ENCODE assay signal across 8 cellular contexts in genomic region chr4:33835764-33836163, GRCh38.
DNase-seq lines count a peak whose midpoint lies in the region; TF ChIP-seq lines count a peak whose summit lies in the region.
"Not testable (repeated sequence)": the region's sequence is repeated elsewhere in the genome, so short reads cannot be mapped to it uniquely, and the experiment has no call there.

No MANE protein-coding gene starts in this region.

- not testable (repeated sequence) for H2AFZ ChIP-seq in fibroblast of lung (ENCODE audit: low read length)
- H2AFZ ChIP-seq in smooth muscle cell (ENCODE audit: low read depth) = peak overlapping the region; percentile 50

- not testable (repeated sequence) for H3K36me3 Mint-ChIP-seq in HFFc6 (ENCODE audit: low read depth)

- peaks cover 13% of the 10 kb centered on the region for H3F3A ChIP-seq in smooth muscle cell (ENCODE audit: low read depth)

- not testable (repeated sequence) for H3K27me3 Mint-ChIP-seq in HFFc6 (ENCODE audit: insufficient read depth)

- H3K9ac ChIP-seq in fibroblast of lung (ENCODE audit: insufficient read depth, low read length); smooth muscle cell (ENCODE audit: low read depth): not testable (repeated sequence)

- 22% methylated on average over 3 of the region's 3 CpGs for WGBS in smooth muscle cell (ENCODE audit: low lambda C conversion rate)

- peaks cover 73% of the 10 kb centered on the region for H3K4me1 Mint-ChIP-seq in HFFc6 (ENCODE audit: low read depth)

- not testable (repeated sequence) for H3K36me3 ChIP-seq in fibroblast of lung (ENCODE audit: control insufficient read depth, insufficient read depth, low read length); smooth muscle cell (ENCODE audit: low read depth)

- H3K9me3 Mint-ChIP-seq in HFFc6 = not testable (repeated sequence)

- peak overlapping the region; percentile 49 for H3K27ac Mint-ChIP-seq in HFFc6

- H4K20me1 ChIP-seq in fibroblast of lung (ENCODE audit: control insufficient read depth, extremely low read depth, insufficient read depth, low read length); smooth muscle cell (ENCODE audit: low read depth): not testable (repeated sequence)

- DNase-seq in A172 (ENCODE audit: low spot score) (peak; percentile 52), Daoy (ENCODE audit: low read depth) (peak; percentile 13), HFFc6 (peak; percentile 63), RPMI7951 (ENCODE audit: low read depth) (peak; percentile 10), astrocyte of the hippocampus (ENCODE audit: low read depth, low spot score) (peak; percentile 50), fibroblast of lung (ENCODE audit: low read depth in 2 of 2) (peak; percentile 84 to 86), iris pigment epithelial cell (ENCODE audit: low read depth) (peak; percentile 65)
- DNase-seq in smooth muscle cell (lab: John Stamatoyannopoulos, UW; ENCODE audit: unreplicated experiment) = not testable (repeated sequence)

- H3K4me1 ChIP-seq in fibroblast of lung (ENCODE audit: control insufficient read depth, extremely low read depth, insufficient read depth, low read length) = not testable (repeated sequence)
- peaks cover 21% of the 10 kb centered on the region for H3K4me1 ChIP-seq in smooth muscle cell (ENCODE audit: low read depth)

- H3K4me3 ChIP-seq in fibroblast of lung (replicated peaks in 1 of 4; ENCODE audit: control extremely low read depth in 1 of 4, insufficient read depth in 1 of 4, low read depth in 3 of 4, low read length in 4 of 4); smooth muscle cell: not testable (repeated sequence)

- not testable (repeated sequence) for H3K27ac ChIP-seq in fibroblast of lung (ENCODE audit: insufficient read depth, low read length)
- peak overlapping the region; percentile 92 for H3K27ac ChIP-seq in smooth muscle cell (ENCODE audit: low read depth)

- H3K4me3 Mint-ChIP-seq in HFFc6 = peak overlapping the region; percentile 53; the same call in 1 of the 2 replicates

- H3K79me2 ChIP-seq in fibroblast of lung (ENCODE audit: control insufficient read depth, insufficient read depth, low read length); smooth muscle cell (ENCODE audit: low read depth): not testable (repeated sequence)

- not testable (repeated sequence) for H3K27me3 ChIP-seq in fibroblast of lung (ENCODE audit: control insufficient read depth, insufficient read depth, low read length); smooth muscle cell (ENCODE audit: low read depth)

- H3K4me2 ChIP-seq in fibroblast of lung (ENCODE audit: extremely low read depth, insufficient read depth, low read length) = not testable (repeated sequence)
- H3K4me2 ChIP-seq in smooth muscle cell = peak overlapping the region; percentile 76

- TF ChIP-seq CTCF in HFFc6 (IDR thresholded peaks at IDR 0.05); fibroblast of lung (conservative IDR thresholded peaks at IDR 0.05 in 1 of 2, IDR thresholded peaks at IDR 0.05 in 1 of 2; ENCODE audit: low read depth in 1 of 2, low read length in 2 of 2); smooth muscle cell (IDR thresholded peaks at IDR 0.05; ENCODE audit: borderline replicate concordance, insufficient read depth, poor library complexity, severe bottlenecking): not testable (repeated sequence)

- not testable (repeated sequence) for H3K9me3 ChIP-seq in fibroblast of lung (ENCODE audit: control insufficient read depth, insufficient read depth, low read depth, low read length); smooth muscle cell (replicated peaks; ENCODE audit: low read depth)
